Comparison of ENCODE assay signal across 1 cellular context in the genomic region with DNA sequence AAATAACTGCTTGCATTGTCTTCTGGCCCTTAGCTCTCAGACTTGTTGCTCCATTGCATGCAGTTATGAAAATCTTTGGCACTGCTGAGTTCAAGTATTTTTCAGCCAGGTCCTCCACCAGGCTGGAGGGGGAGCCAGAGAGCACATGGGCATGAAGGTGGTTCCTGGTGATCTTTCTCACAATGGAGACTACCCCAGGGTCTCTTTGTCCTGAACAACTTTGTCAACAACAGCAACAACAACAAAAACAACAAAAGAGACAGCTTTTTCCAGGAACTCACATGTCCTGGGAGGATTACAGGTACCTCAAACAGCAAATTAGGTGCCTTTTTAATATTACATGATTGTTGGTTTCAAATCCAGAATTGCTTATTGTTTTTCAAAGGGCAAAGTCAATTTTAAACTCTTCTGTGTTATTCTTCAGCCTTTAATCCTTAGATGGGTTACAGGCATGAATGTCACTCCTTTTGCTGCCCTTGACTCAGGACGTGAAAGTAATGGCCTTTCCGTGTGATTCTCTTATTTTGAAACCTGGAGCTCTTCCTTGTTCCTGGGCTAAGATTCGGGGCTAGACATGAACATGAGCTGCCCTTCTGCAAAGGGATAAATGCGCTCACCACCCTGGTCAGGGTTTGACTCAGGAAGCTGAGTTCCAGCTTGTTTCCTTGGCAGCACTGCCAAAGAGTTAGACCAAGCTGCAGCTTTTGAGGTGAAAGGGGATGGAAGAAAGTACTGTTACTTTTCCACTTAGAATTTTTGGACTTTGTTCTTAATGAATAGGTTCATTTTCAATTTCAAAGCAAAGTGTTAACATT.
TF ChIP-seq lines count a peak whose summit lies in the region.

No MANE protein-coding gene starts in this region.

TF ChIP-seq in endothelial cell of umbilical vein, 7 proteins besides CTCF, POLR2A, EP300 and RAD21:
- no peak for TF ChIP-seq EZH2 (IDR thresholded peaks at IDR 0.05; ENCODE audit: borderline replicate concordance, low read depth, low read length, severe bottlenecking)
- TF ChIP-seq FOS (IDR thresholded peaks at IDR 0.05; ENCODE audit: borderline replicate concordance, insufficient read depth, low read length): no peak
- TF ChIP-seq, protein P1, sequence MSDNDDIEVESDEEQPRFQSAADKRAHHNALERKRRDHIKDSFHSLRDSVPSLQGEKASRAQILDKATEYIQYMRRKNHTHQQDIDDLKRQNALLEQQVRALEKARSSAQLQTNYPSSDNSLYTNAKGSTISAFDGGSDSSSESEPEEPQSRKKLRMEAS (IDR thresholded peaks at IDR 0.05; ENCODE audit: insufficient read depth, insufficient read length): no peak
TF ChIP-seq in endothelial cell of umbilical vein: peak in this region for 0.
